ENCODE assay signal across 31 cellular contexts in the genomic region with DNA sequence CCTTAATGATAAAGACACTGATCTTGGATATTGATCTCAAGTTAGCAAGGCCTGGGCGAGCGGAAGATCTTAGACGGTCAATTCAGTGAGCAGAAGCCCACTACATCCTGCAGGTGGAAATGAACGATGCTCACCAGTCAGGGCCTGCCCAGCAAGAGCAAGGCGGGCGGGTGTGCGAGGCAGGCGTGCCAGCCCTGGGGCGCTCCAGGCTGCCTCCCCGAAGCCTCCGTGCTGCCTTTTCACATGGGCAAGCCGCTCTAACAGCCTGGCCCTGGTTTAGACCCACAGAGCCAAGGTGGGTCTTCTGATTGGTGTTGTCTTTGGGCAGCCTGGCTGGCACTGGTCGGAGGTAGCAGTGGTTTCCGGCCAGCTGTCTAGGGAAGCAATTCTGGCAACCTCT.
"Had no signal": no experiment of that assay in that cellular context is flagged by ENCODE, and none has a peak within 500 bp of the region (broad histone marks: within the 10 kb centered on the region; RNA-seq: fewer than 3 reads in every experiment).

No MANE protein-coding gene starts in this region.

- H3K36me3 ChIP-seq: adrenal gland, brain microvascular endothelial cell, esophagus squamous epithelium had no signal

- H3K9me3 ChIP-seq: adrenal gland, esophagus squamous epithelium, gastroesophageal sphincter had no signal

- ATAC-seq: activated CD4-positive, CD25-positive, alpha-beta regulatory T cell treated with anti-CD3 and anti-CD28 coated beads, Interleukin-2, amount 50 U/mL, for 24 hours; activated CD8-positive, alpha-beta T cell treated with anti-CD3 and anti-CD28 coated beads for 36 hours; activated naive CD8-positive, alpha-beta T cell treated with anti-CD3 and anti-CD28 coated beads, Interleukin-2, amount 50 U/mL, for 24 hours; activated T-cell treated with anti-CD3 and anti-CD28 coated beads, Interleukin-2, amount 50 U/mL, for 4 hours; activated T-helper 17 cell treated with anti-CD3 and anti-CD28 coated beads, Interleukin-2, amount 50 U/mL, for 72 hours; gastroesophageal sphincter; WTC11 had no signal

- H3K4me1 ChIP-seq: adrenal gland, gastroesophageal sphincter had no signal

- H3K4me1 Mint-ChIP-seq: activated naive CD8-positive, alpha-beta T cell treated with anti-CD3 and anti-CD28 coated beads for 36 hours; activated T-helper 17 cell treated with anti-CD3 and anti-CD28 coated beads, Interleukin-2, amount 50 U/mL, for 72 hours; central memory CD8-positive, alpha-beta T cell; WTC11 had no signal

- H3K27me3 ChIP-seq: adrenal gland, brain microvascular endothelial cell, gastroesophageal sphincter had no signal

- DNase-seq: activated CD4-positive, alpha-beta T cell treated with anti-CD3 and anti-CD28 coated beads for 48 hours; activated CD4-positive, alpha-beta T cell treated with anti-CD3 and anti-CD28 coated beads, Interleukin-2, amount 50 U/mL, for 1 hour; activated CD4-positive, alpha-beta T cell treated with anti-CD3 and anti-CD28 coated beads, Interleukin-2, amount 50 U/mL, for 48 hours; activated CD8-positive, alpha-beta memory T cell treated with anti-CD3 and anti-CD28 coated beads for 24 hours; activated CD8-positive, alpha-beta T cell treated with anti-CD3 and anti-CD28 coated beads for 36 hours; activated effector memory CD4-positive, alpha-beta T cell treated with Interleukin-2 at 50 U/mL for 16 hours; activated gamma-delta T cell treated with Interleukin-2 at 50 U/mL for 16 hours; activated naive CD4-positive, alpha-beta T cell treated with Interleukin-2 at 50 U/mL for 16 hours; activated naive CD8-positive, alpha-beta T cell treated with anti-CD3 and anti-CD28 coated beads for 36 hours; activated naive CD8-positive, alpha-beta T cell treated with anti-CD3 and anti-CD28 coated beads, Interleukin-2, amount 50 U/mL, for 24 hours; activated T-cell treated with anti-CD3 and anti-CD28 coated beads, Interleukin-2, amount 50 U/mL, for 4 hours; adrenal gland; brain microvascular endothelial cell; cortex of kidney; dermis blood vessel endothelial cell; effector CD4-positive, alpha-beta T cell; esophagus squamous epithelium; foreskin melanocyte; T-helper 2 cell had no signal

- H3K27me3 Mint-ChIP-seq: activated CD8-positive, alpha-beta T cell treated with anti-CD3 and anti-CD28 coated beads for 36 hours; activated naive CD4-positive, alpha-beta T cell treated with anti-CD3 and anti-CD28 coated beads, Interleukin-2, amount 50 U/mL, for 24 hours; activated naive CD8-positive, alpha-beta T cell treated with anti-CD3 and anti-CD28 coated beads for 36 hours; activated T-helper 17 cell treated with anti-CD3 and anti-CD28 coated beads, Interleukin-2, amount 50 U/mL, for 72 hours; central memory CD8-positive, alpha-beta T cell had no signal

- H3K27ac ChIP-seq: adrenal gland, brain microvascular endothelial cell, epithelial cell of prostate, esophagus squamous epithelium, gastroesophageal sphincter had no signal

- H3K9me3 Mint-ChIP-seq: activated CD8-positive, alpha-beta T cell treated with anti-CD3 and anti-CD28 coated beads for 36 hours; activated naive CD4-positive, alpha-beta T cell treated with anti-CD3 and anti-CD28 coated beads, Interleukin-2, amount 50 U/mL, for 24 hours; activated naive CD8-positive, alpha-beta T cell treated with anti-CD3 and anti-CD28 coated beads for 36 hours; activated naive CD8-positive, alpha-beta T cell treated with anti-CD3 and anti-CD28 coated beads, Interleukin-2, amount 50 U/mL, for 24 hours; activated T-cell treated with anti-CD3 and anti-CD28 coated beads, Interleukin-2, amount 50 U/mL, for 4 hours; activated T-helper 17 cell treated with anti-CD3 and anti-CD28 coated beads, Interleukin-2, amount 50 U/mL, for 72 hours; central memory CD8-positive, alpha-beta T cell; WTC11 had no signal

- H3K4me3 ChIP-seq: adrenal gland, esophagus squamous epithelium, gastroesophageal sphincter had no signal

- H3K4me3 Mint-ChIP-seq: activated CD8-positive, alpha-beta T cell treated with anti-CD3 and anti-CD28 coated beads for 36 hours; activated naive CD4-positive, alpha-beta T cell treated with anti-CD3 and anti-CD28 coated beads, Interleukin-2, amount 50 U/mL, for 24 hours; activated naive CD8-positive, alpha-beta T cell treated with anti-CD3 and anti-CD28 coated beads for 36 hours; activated naive CD8-positive, alpha-beta T cell treated with anti-CD3 and anti-CD28 coated beads, Interleukin-2, amount 50 U/mL, for 24 hours; activated T-cell treated with anti-CD3 and anti-CD28 coated beads, Interleukin-2, amount 50 U/mL, for 4 hours; activated T-helper 17 cell treated with anti-CD3 and anti-CD28 coated beads, Interleukin-2, amount 50 U/mL, for 72 hours; central memory CD8-positive, alpha-beta T cell; WTC11 had no signal

- H3K36me3 Mint-ChIP-seq: activated naive CD4-positive, alpha-beta T cell treated with anti-CD3 and anti-CD28 coated beads, Interleukin-2, amount 50 U/mL, for 24 hours; activated naive CD8-positive, alpha-beta T cell treated with anti-CD3 and anti-CD28 coated beads for 36 hours; WTC11 had no signal

- FAIRE-seq: astrocyte, bronchial epithelial cell, colon, endometrium, endothelial cell of umbilical vein had no signal

- H3K27ac Mint-ChIP-seq: activated CD8-positive, alpha-beta T cell treated with anti-CD3 and anti-CD28 coated beads for 36 hours; activated naive CD4-positive, alpha-beta T cell treated with anti-CD3 and anti-CD28 coated beads, Interleukin-2, amount 50 U/mL, for 24 hours; activated naive CD8-positive, alpha-beta T cell treated with anti-CD3 and anti-CD28 coated beads for 36 hours; activated naive CD8-positive, alpha-beta T cell treated with anti-CD3 and anti-CD28 coated beads, Interleukin-2, amount 50 U/mL, for 24 hours; activated T-helper 17 cell treated with anti-CD3 and anti-CD28 coated beads, Interleukin-2, amount 50 U/mL, for 72 hours; WTC11 had no signal
